In genomic region chr11:113018913-113019312, GRCh38 we compare ENCODE assay signal across 14 cellular contexts. TPM values are rescaled to one million over a fixed set of nuclear protein-coding genes. Genes with fewer than 3 reads are reported as not detected.
DNase-seq lines count a peak whose midpoint lies in the region; ATAC-seq and TF ChIP-seq lines count a peak whose summit lies in the region.
"Had no signal": no experiment of that assay in that cellular context is flagged by ENCODE, and none has a peak within 500 bp of the region (broad histone marks: within the 10 kb centered on the region; RNA-seq: fewer than 3 reads in every experiment).

No MANE protein-coding gene starts in this region.

- no peaks in the 10 kb centered on the region for H3K36me3 Mint-ChIP-seq in mesothelial cell of epicardium
- H3K36me3 Mint-ChIP-seq in natural killer cell treated with Interleukin-12 subunit alpha and Interleukin-12 subunit beta and Interleukin-15 and Interleukin-18, amount 100 ng/mL, for 72 hours = no peaks in the 10 kb centered on the region
- H3K36me3 Mint-ChIP-seq: CD8-positive, alpha-beta T cell had no signal

- no peak for TF ChIP-seq CTCF in mesothelial cell of epicardium (IDR thresholded peaks at IDR 0.05; ENCODE audit: unreplicated experiment)

- peak; percentile 15 for DNase-seq in NCI-H82 (lab: John Stamatoyannopoulos, UW)
- DNase-seq in NCI-H82 treated with DMSO at 0.1 percent for 48 hours (lab: John Stamatoyannopoulos, UW; ENCODE audit: unreplicated experiment) = no peak
- no peak for DNase-seq in mesothelial cell of epicardium (ENCODE audit: low spot score in 2 of 2, unreplicated experiment in 2 of 2)
- no peak for DNase-seq in natural killer cell treated with Interleukin-12 subunit alpha and Interleukin-12 subunit beta and Interleukin-15 and Interleukin-18, amount 100 ng/mL, for 72 hours (ENCODE audit: low spot score)
- DNase-seq in H4 (ENCODE audit: low spot score) = no peak
- DNase-seq in effector CD4-positive, alpha-beta T cell = no peak
- DNase-seq: Caco-2; Calu3; CD4-positive, alpha-beta T cell; CD8-positive, alpha-beta T cell; DMS79 treated with DMSO at 0.1 percent for 48 hours; GF-D8 had no signal

- H3K9me3 Mint-ChIP-seq in mesothelial cell of epicardium = no peaks in the 10 kb centered on the region
- no peaks in the 10 kb centered on the region for H3K9me3 Mint-ChIP-seq in natural killer cell treated with Interleukin-12 subunit alpha and Interleukin-12 subunit beta and Interleukin-15 and Interleukin-18, amount 100 ng/mL, for 72 hours
- H3K9me3 Mint-ChIP-seq: CD8-positive, alpha-beta T cell had no signal

- peak overlapping the region; percentile 72 for H3K27ac Mint-ChIP-seq in mesothelial cell of epicardium
- peak overlapping the region in 1 of 2 donors; percentile 78 for H3K27ac Mint-ChIP-seq in natural killer cell treated with Interleukin-12 subunit alpha and Interleukin-12 subunit beta and Interleukin-15 and Interleukin-18, amount 100 ng/mL, for 72 hours
- H3K27ac Mint-ChIP-seq: B cell; CD4-positive, alpha-beta T cell; CD8-positive, alpha-beta T cell had no signal

- no peaks in the 10 kb centered on the region for H3K27me3 Mint-ChIP-seq in mesothelial cell of epicardium (ENCODE audit: low read depth)
- H3K27me3 Mint-ChIP-seq in natural killer cell treated with Interleukin-12 subunit alpha and Interleukin-12 subunit beta and Interleukin-15 and Interleukin-18, amount 100 ng/mL, for 72 hours = no peaks in the 10 kb centered on the region
- H3K27me3 Mint-ChIP-seq: B cell had no signal

- H3K4me3 Mint-ChIP-seq in mesothelial cell of epicardium = no peak overlapping the region
- H3K4me3 Mint-ChIP-seq in natural killer cell treated with Interleukin-12 subunit alpha and Interleukin-12 subunit beta and Interleukin-15 and Interleukin-18, amount 100 ng/mL, for 72 hours = no peak overlapping the region
- H3K4me3 Mint-ChIP-seq: B cell; CD4-positive, alpha-beta T cell; CD8-positive, alpha-beta T cell had no signal

- peak; percentile 81 to 87 for ATAC-seq in natural killer cell treated with Interleukin-12 subunit alpha and Interleukin-12 subunit beta and Interleukin-15 and Interleukin-18, amount 100 ng/mL, for 72 hours
- ATAC-seq: A549; CD8-positive, alpha-beta T cell had no signal

- peaks cover 64% of the 10 kb centered on the region for H3K4me1 Mint-ChIP-seq in mesothelial cell of epicardium
- peaks cover 49 to 55% of the 10 kb centered on the region in 2 donors for H3K4me1 Mint-ChIP-seq in natural killer cell treated with Interleukin-12 subunit alpha and Interleukin-12 subunit beta and Interleukin-15 and Interleukin-18, amount 100 ng/mL, for 72 hours (ENCODE audit: low read depth in 2 of 2)
- H3K4me1 Mint-ChIP-seq: B cell had no signal

RNA-seq across cellular contexts. Expression of gene NCAM1, which starts 57.7 kb away (rescaled TPM):
- total RNA-seq in mesothelial cell of epicardium = 137 to 141 TPM (median 139 TPM) in 3 replicates
- 10 to 100 TPM; 54.2 to 65.7 TPM for total RNA-seq in natural killer cell treated with Interleukin-12 subunit alpha and Interleukin-12 subunit beta and Interleukin-15 and Interleukin-18, amount 100 ng/mL, for 72 hours
- 4.8 and 5.0 TPM in 2 replicates for total RNA-seq in H4 (2014; rRNA removed; shearing (Covaris generic))
